Comparison of ENCODE assay signal across 13 cellular contexts in genomic region chr12:24791622-24792021, GRCh38.
A peak's percentile ranks its signal among the peaks of the same experiment; 100 is the strongest.
DNase-seq lines count a peak whose midpoint lies in the region; ATAC-seq and TF ChIP-seq lines count a peak whose summit lies in the region.
"Had no signal": no experiment of that assay in that cellular context is flagged by ENCODE, and none has a peak within 500 bp of the region (broad histone marks: within the 10 kb centered on the region; RNA-seq: fewer than 3 reads in every experiment).

No MANE protein-coding gene starts in this region.

- intact Hi-C loops in activated CD8-positive, alpha-beta T cell treated with anti-CD3 and anti-CD28 coated beads for 36 hours (cut with micrococcal nuclease): no loop called here
- intact Hi-C loops in activated T-helper 1 cell treated with anti-CD3 and anti-CD28 coated beads, Interleukin-12 subunit alpha, Interleukin-12 subunit beta, Interleukin-2, Interleukin-4 antibody, amounts not matched to agents 30 ng/mL and 10 ng/mL and 1 ng/mL, durations not matched to agents 14 hours and 24 hours and 36 hours (cut with micrococcal nuclease): no loop called here
- intact Hi-C loops in body of pancreas (cut with DNase I): no loop called here
- intact Hi-C loops in Calu3 (cut with micrococcal nuclease; ENCODE audit: unreplicated experiment): no loop called here

- peaks cover 2% of the 10 kb centered on the region for H3K27me3 Mint-ChIP-seq in activated CD8-positive, alpha-beta T cell treated with anti-CD3 and anti-CD28 coated beads, Interleukin-2, amount 10 ng/mL, durations not matched to agents 7 days and 5 days (ENCODE audit: low read depth)
- peaks cover 2% of the 10 kb centered on the region for H3K27me3 Mint-ChIP-seq in activated CD8-positive, alpha-beta T cell treated with anti-CD3 and anti-CD28 coated beads for 36 hours
- H3K27me3 Mint-ChIP-seq in activated T-helper 1 cell treated with anti-CD3 and anti-CD28 coated beads, Interleukin-12 subunit alpha, Interleukin-12 subunit beta, Interleukin-2, Interleukin-4 antibody, amounts not matched to agents 30 ng/mL and 10 ng/mL and 1 ng/mL, durations not matched to agents 14 hours and 24 hours and 36 hours (ENCODE audit: insufficient read depth): no peaks in the 10 kb centered on the region
- H3K27me3 Mint-ChIP-seq in Calu3 (ENCODE audit: unreplicated experiment): no peaks in the 10 kb centered on the region

- H3K9me3 Mint-ChIP-seq in activated CD8-positive, alpha-beta T cell treated with anti-CD3 and anti-CD28 coated beads, Interleukin-2, amount 10 ng/mL, durations not matched to agents 7 days and 5 days (ENCODE audit: insufficient read depth): no peaks in the 10 kb centered on the region
- no peaks in the 10 kb centered on the region for H3K9me3 Mint-ChIP-seq in activated CD8-positive, alpha-beta T cell treated with anti-CD3 and anti-CD28 coated beads for 36 hours
- H3K9me3 Mint-ChIP-seq in activated T-helper 1 cell treated with anti-CD3 and anti-CD28 coated beads, Interleukin-12 subunit alpha, Interleukin-12 subunit beta, Interleukin-2, Interleukin-4 antibody, amounts not matched to agents 30 ng/mL and 10 ng/mL and 1 ng/mL, durations not matched to agents 14 hours and 24 hours and 36 hours: peaks cover 7% of the 10 kb centered on the region
- H3K9me3 Mint-ChIP-seq in Calu3 (ENCODE audit: low read depth, unreplicated experiment): no peaks in the 10 kb centered on the region
- H3K9me3 Mint-ChIP-seq: CD4-positive, alpha-beta memory T cell had no signal

- no peak overlapping the region for H3K4me3 Mint-ChIP-seq in activated CD8-positive, alpha-beta T cell treated with anti-CD3 and anti-CD28 coated beads, Interleukin-2, amount 10 ng/mL, durations not matched to agents 7 days and 5 days
- no peak overlapping the region for H3K4me3 Mint-ChIP-seq in activated CD8-positive, alpha-beta T cell treated with anti-CD3 and anti-CD28 coated beads for 36 hours
- no peak overlapping the region for H3K4me3 Mint-ChIP-seq in activated T-helper 1 cell treated with anti-CD3 and anti-CD28 coated beads, Interleukin-12 subunit alpha, Interleukin-12 subunit beta, Interleukin-2, Interleukin-4 antibody, amounts not matched to agents 30 ng/mL and 10 ng/mL and 1 ng/mL, durations not matched to agents 14 hours and 24 hours and 36 hours
- no peak overlapping the region for H3K4me3 Mint-ChIP-seq in Calu3 (ENCODE audit: low read depth, unreplicated experiment)

- H3K4me3 ChIP-seq in body of pancreas: no peak overlapping the region
- H3K4me3 ChIP-seq: A549, GM12878, GM23248 had no signal

- CTCF ChIA-PET in activated CD8-positive, alpha-beta T cell treated with anti-CD3 and anti-CD28 coated beads, Interleukin-2, amount 10 ng/mL, durations not matched to agents 7 days and 5 days (lab: Charles Lee): no interaction called here
- CTCF ChIA-PET in activated CD8-positive, alpha-beta T cell treated with anti-CD3 and anti-CD28 coated beads for 36 hours (lab: Charles Lee): no interaction called here
- CTCF ChIA-PET in Calu3 (lab: Charles Lee): no interaction called here

- H3K36me3 Mint-ChIP-seq in activated CD8-positive, alpha-beta T cell treated with anti-CD3 and anti-CD28 coated beads, Interleukin-2, amount 10 ng/mL, durations not matched to agents 7 days and 5 days (ENCODE audit: low read depth): no peaks in the 10 kb centered on the region
- H3K36me3 Mint-ChIP-seq in activated CD8-positive, alpha-beta T cell treated with anti-CD3 and anti-CD28 coated beads for 36 hours (ENCODE audit: low read depth): no peaks in the 10 kb centered on the region
- H3K36me3 Mint-ChIP-seq in activated T-helper 1 cell treated with anti-CD3 and anti-CD28 coated beads, Interleukin-12 subunit alpha, Interleukin-12 subunit beta, Interleukin-2, Interleukin-4 antibody, amounts not matched to agents 30 ng/mL and 10 ng/mL and 1 ng/mL, durations not matched to agents 14 hours and 24 hours and 36 hours (ENCODE audit: low read depth): no peaks in the 10 kb centered on the region
- no peaks in the 10 kb centered on the region for H3K36me3 Mint-ChIP-seq in Calu3 (ENCODE audit: insufficient read depth, unreplicated experiment)

- no TSS peak for BruUV-seq in Calu3 (replicated peaks; lab: Mats Ljungman, UMichigan)

- TF ChIP-seq POLR2A in body of pancreas (IDR thresholded peaks at IDR 0.05): no peak

- no peak for ATAC-seq in activated CD8-positive, alpha-beta T cell treated with anti-CD3 and anti-CD28 coated beads, Interleukin-2, amount 10 ng/mL, durations not matched to agents 7 days and 5 days
- no peak for ATAC-seq in activated CD8-positive, alpha-beta T cell treated with anti-CD3 and anti-CD28 coated beads for 36 hours
- peak; percentile 71 for ATAC-seq in body of pancreas
- ATAC-seq: A549, GM12878, HCT116 had no signal

- no peaks in the 10 kb centered on the region for H3K4me1 ChIP-seq in body of pancreas
- H3K4me1 ChIP-seq: A549, BE2C had no signal

- H3K9me3 ChIP-seq in body of pancreas: no peaks in the 10 kb centered on the region
- H3K9me3 ChIP-seq: A549, BE2C had no signal

- H3K36me3 ChIP-seq in body of pancreas (replicated peaks in 1 of 2; ENCODE audit: insufficient read depth in 1 of 2, low read depth in 2 of 2): no peaks in the 10 kb centered on the region
- H3K36me3 ChIP-seq: BE2C had no signal

- TF ChIP-seq CTCF in activated CD8-positive, alpha-beta T cell treated with anti-CD3 and anti-CD28 coated beads for 36 hours (IDR thresholded peaks at IDR 0.05): no peak
- TF ChIP-seq CTCF in body of pancreas (IDR thresholded peaks at IDR 0.05): no peak
- no peak for TF ChIP-seq CTCF in Calu3 (IDR thresholded peaks at IDR 0.05; ENCODE audit: unreplicated experiment)

- H3K27ac Mint-ChIP-seq in activated CD8-positive, alpha-beta T cell treated with anti-CD3 and anti-CD28 coated beads, Interleukin-2, amount 10 ng/mL, durations not matched to agents 7 days and 5 days: peak overlapping the region; percentile 2
- H3K27ac Mint-ChIP-seq in activated CD8-positive, alpha-beta T cell treated with anti-CD3 and anti-CD28 coated beads for 36 hours: no peak overlapping the region
- peak overlapping the region; percentile 68 for H3K27ac Mint-ChIP-seq in activated T-helper 1 cell treated with anti-CD3 and anti-CD28 coated beads, Interleukin-12 subunit alpha, Interleukin-12 subunit beta, Interleukin-2, Interleukin-4 antibody, amounts not matched to agents 30 ng/mL and 10 ng/mL and 1 ng/mL, durations not matched to agents 14 hours and 24 hours and 36 hours
- H3K27ac Mint-ChIP-seq in Calu3 (ENCODE audit: unreplicated experiment): no peak overlapping the region

- POLR2A ChIA-PET in activated CD8-positive, alpha-beta T cell treated with anti-CD3 and anti-CD28 coated beads, Interleukin-2, amount 10 ng/mL, durations not matched to agents 7 days and 5 days (lab: Charles Lee): no interaction called here
- POLR2A ChIA-PET in activated CD8-positive, alpha-beta T cell treated with anti-CD3 and anti-CD28 coated beads for 36 hours (lab: Charles Lee): no interaction called here

- DNase-seq in activated CD8-positive, alpha-beta T cell treated with anti-CD3 and anti-CD28 coated beads, Interleukin-2, amount 10 ng/mL, durations not matched to agents 7 days and 5 days: no peak
- DNase-seq in activated CD8-positive, alpha-beta T cell treated with anti-CD3 and anti-CD28 coated beads for 36 hours: no peak
- DNase-seq in activated T-helper 1 cell treated with anti-CD3 and anti-CD28 coated beads, Interleukin-12 subunit alpha, Interleukin-12 subunit beta, Interleukin-2, Interleukin-4 antibody, amounts not matched to agents 30 ng/mL and 10 ng/mL and 1 ng/mL, durations not matched to agents 14 hours and 24 hours and 36 hours (ENCODE audit: low spot score): no peak
- DNase-seq in body of pancreas: peak; percentile 22 to 56 (median 44)
- no peak for DNase-seq in Calu3
- DNase-seq in DMS 273 treated with DMSO at 0.1 percent for 48 hours (lab: John Stamatoyannopoulos, UW): no peak
- DNase-seq: BE2C; CD4-positive, alpha-beta memory T cell; GM23248 had no signal

- no peak overlapping the region for H3K27ac ChIP-seq in body of pancreas
- H3K27ac ChIP-seq: A549, C4-2B, GM23248 had no signal

- 27 to 54% methylated on average over 2 of the region's 2 CpGs for WGBS in body of pancreas, 2 donors

- peaks cover 20% of the 10 kb centered on the region for H3K4me1 Mint-ChIP-seq in activated CD8-positive, alpha-beta T cell treated with anti-CD3 and anti-CD28 coated beads, Interleukin-2, amount 10 ng/mL, durations not matched to agents 7 days and 5 days (ENCODE audit: low read depth)
- peaks cover 22% of the 10 kb centered on the region for H3K4me1 Mint-ChIP-seq in activated CD8-positive, alpha-beta T cell treated with anti-CD3 and anti-CD28 coated beads for 36 hours (ENCODE audit: low read depth)
- H3K4me1 Mint-ChIP-seq in activated T-helper 1 cell treated with anti-CD3 and anti-CD28 coated beads, Interleukin-12 subunit alpha, Interleukin-12 subunit beta, Interleukin-2, Interleukin-4 antibody, amounts not matched to agents 30 ng/mL and 10 ng/mL and 1 ng/mL, durations not matched to agents 14 hours and 24 hours and 36 hours (ENCODE audit: low read depth): peaks cover 40% of the 10 kb centered on the region
- no peaks in the 10 kb centered on the region for H3K4me1 Mint-ChIP-seq in Calu3 (ENCODE audit: low read depth, unreplicated experiment)

- H3K27me3 ChIP-seq in body of pancreas: no peaks in the 10 kb centered on the region
- H3K27me3 ChIP-seq: BE2C had no signal

Comparison
In these comparisons a context has a peak if more than half of its experiments do, and no peak if none do; other contexts are left out.
1. H3K27ac Mint-ChIP-seq: peak in activated CD8-positive, alpha-beta T cell treated with anti-CD3 and anti-CD28 coated beads, Interleukin-2, amount 10 ng/mL, durations not matched to agents 7 days and 5 days (single experiment) and activated T-helper 1 cell treated with anti-CD3 and anti-CD28 coated beads, Interleukin-12 subunit alpha, Interleukin-12 subunit beta, Interleukin-2, Interleukin-4 antibody, amounts not matched to agents 30 ng/mL and 10 ng/mL and 1 ng/mL, durations not matched to agents 14 hours and 24 hours and 36 hours (single experiment); none in activated CD8-positive, alpha-beta T cell treated with anti-CD3 and anti-CD28 coated beads for 36 hours (single experiment) and Calu3 (single experiment).
2. DNase-seq: peak in body of pancreas (4 of 4); none in activated CD8-positive, alpha-beta T cell treated with anti-CD3 and anti-CD28 coated beads, Interleukin-2, amount 10 ng/mL, durations not matched to agents 7 days and 5 days (single experiment), activated CD8-positive, alpha-beta T cell treated with anti-CD3 and anti-CD28 coated beads for 36 hours (single experiment), activated T-helper 1 cell treated with anti-CD3 and anti-CD28 coated beads, Interleukin-12 subunit alpha, Interleukin-12 subunit beta, Interleukin-2, Interleukin-4 antibody, amounts not matched to agents 30 ng/mL and 10 ng/mL and 1 ng/mL, durations not matched to agents 14 hours and 24 hours and 36 hours (single experiment), Calu3 (single experiment) and DMS 273 treated with DMSO at 0.1 percent for 48 hours (single experiment).